1 cellular context compared by ENCODE assay signal in genomic region chr5:121429761-121430160, GRCh38.
TF ChIP-seq lines count a peak whose summit lies in the region.

No MANE protein-coding gene starts in this region.

TF ChIP-seq in SK-N-SH treated with all-trans-retinoic acid at 6 μM for 48 hours, 23 proteins besides CTCF, POLR2A, EP300 and RAD21 (continued from another document):
- no peak for TF ChIP-seq POU6F1 (CRISPR knock-in tag; IDR thresholded peaks at IDR 0.05; ENCODE audit: borderline replicate concordance, low read depth)
- TF ChIP-seq TOX (CRISPR knock-in tag; IDR thresholded peaks at IDR 0.05; ENCODE audit: borderline replicate concordance): no peak
- no peak for TF ChIP-seq ARNTL (CRISPR knock-in tag; IDR thresholded peaks at IDR 0.05; ENCODE audit: borderline replicate concordance, low read depth)
- TF ChIP-seq CSRNP3 (CRISPR knock-in tag; IDR thresholded peaks at IDR 0.05): no peak
- TF ChIP-seq ZNF8 (CRISPR knock-in tag; IDR thresholded peaks at IDR 0.05): no peak
- no peak for TF ChIP-seq SNAI2 (CRISPR knock-in tag; IDR thresholded peaks at IDR 0.05)
- TF ChIP-seq CREB5 (CRISPR knock-in tag; IDR thresholded peaks at IDR 0.05; ENCODE audit: low read depth): no peak
